15 cellular contexts compared by ENCODE assay signal in the genomic region with DNA sequence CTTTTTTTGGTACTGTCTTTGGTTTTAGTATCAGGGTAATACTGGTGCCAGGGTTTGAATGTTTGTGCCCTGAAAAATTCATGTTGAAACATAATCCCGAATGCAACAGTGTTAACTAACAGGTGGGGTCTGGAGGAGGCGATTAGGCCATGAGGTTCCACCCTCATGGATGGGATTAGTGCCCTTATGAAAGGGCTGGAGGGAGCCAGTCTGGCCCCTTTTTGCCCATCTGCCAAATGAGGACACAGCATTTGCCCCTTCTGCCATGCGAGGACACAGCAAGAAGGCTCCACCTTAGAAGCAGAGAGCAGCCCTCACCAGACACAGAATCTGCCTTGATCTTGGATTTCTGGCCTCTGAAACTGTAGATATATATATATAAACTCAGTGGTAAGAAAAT. TPM values are rescaled to one million over a fixed set of nuclear protein-coding genes. Genes with fewer than 3 reads are reported as not detected.
DNase-seq lines count a peak whose midpoint lies in the region; ATAC-seq and TF ChIP-seq lines count a peak whose summit lies in the region.
"Had no signal": no experiment of that assay in that cellular context is flagged by ENCODE, and none has a peak within 500 bp of the region (broad histone marks: within the 10 kb centered on the region; RNA-seq: fewer than 3 reads in every experiment).

No MANE protein-coding gene starts in this region.

- no peak overlapping the region for H3K14ac ChIP-seq in IMR-90 (replicated peaks; ENCODE audit: low read depth, low read length)

- WGBS in IMR-90 (ENCODE audit: extremely low coverage in 2 of 2, insufficient read length in 1 of 2), 2 experiments, result no CpG with 5 or more reads among the region's 3 CpGs
- WGBS in spleen, 5 donors, result 86 to 98% (median 95%) methylated on average over 3 of the region's 3 CpGs

- no peak overlapping the region for H2BK15ac ChIP-seq in IMR-90 (ENCODE audit: low read depth, low read length)

- H3K18ac ChIP-seq in IMR-90 (ENCODE audit: low read depth, low read length), result no peak overlapping the region

- H3K27me3 ChIP-seq in IMR-90 (ENCODE audit: control insufficient read depth, insufficient read depth, low read length) (peaks cover 1% of the 10 kb centered on the region; the same call in 1 of the 2 replicates), spleen (replicated peaks in 1 of 7) (peaks cover 0 to 10% (median 0%) of the 10 kb centered on the region in 7 donors)
- H3K27me3 ChIP-seq: BE2C had no signal

- in situ Hi-C loops in IMR-90 (cut with MboI; ENCODE audit: low sequenced_read_pairs), result no loop called here

- no peaks in the 10 kb centered on the region for H4K20me1 ChIP-seq in IMR-90 (ENCODE audit: insufficient read depth, low read length)

- no peak overlapping the region for H2BK20ac ChIP-seq in IMR-90 (ENCODE audit: low read depth, low read length)

- no peak overlapping the region for H4K5ac ChIP-seq in IMR-90 (ENCODE audit: low read depth, low read length)

- ATAC-seq in IMR-90 (ENCODE audit: low read depth) (peak; percentile 16; the same call in 1 of the 2 replicates), HG03175 (IDR thresholded peaks at IDR 0.05; ENCODE audit: unreplicated experiment) (no peak), HG03108 (IDR thresholded peaks at IDR 0.05; ENCODE audit: unreplicated experiment) (no peak)
- ATAC-seq: A549, HCT116 had no signal

- H4K91ac ChIP-seq in IMR-90 (ENCODE audit: insufficient read depth, low read depth, low read length), result no peak overlapping the region

- no peak overlapping the region for H3K4me3 ChIP-seq in IMR-90 (ENCODE audit: insufficient read depth, low read depth, low read length)
- no peak overlapping the region for H3K4me3 ChIP-seq in spleen
- H3K4me3 ChIP-seq: A549, GM23248 had no signal

- H3K4me1 ChIP-seq in IMR-90 (ENCODE audit: control insufficient read depth, insufficient read depth, low read length) (no peaks in the 10 kb centered on the region), spleen (no peaks in the 10 kb centered on the region)
- H3K4me1 ChIP-seq: A549, BE2C had no signal

- H3K23ac ChIP-seq in IMR-90 (ENCODE audit: low read depth, low read length), result no peak overlapping the region

- peaks cover 3% of the 10 kb centered on the region; the same call in 1 of the 2 replicates for H3K9me3 ChIP-seq in IMR-90 (ENCODE audit: control insufficient read depth, insufficient read depth, low read length)
- H3K9me3 ChIP-seq in spleen, result peaks cover 10 to 34% (median 28%) of the 10 kb centered on the region in 8 donors
- H3K9me3 ChIP-seq: BE2C had no signal

- H2BK5ac ChIP-seq in IMR-90 (ENCODE audit: low read depth, low read length, poor library complexity, severe bottlenecking), result no peak overlapping the region

- H3K27ac ChIP-seq in IMR-90 (ENCODE audit: insufficient read depth, low read length), result no peak overlapping the region
- H3K27ac ChIP-seq in spleen, result no peak overlapping the region
- H3K27ac ChIP-seq: A549, C4-2B, GM23248 had no signal

- no peaks in the 10 kb centered on the region for H3K9me1 ChIP-seq in IMR-90 (ENCODE audit: insufficient read depth, low read length)

- H3K36me3 ChIP-seq in IMR-90 (ENCODE audit: control insufficient read depth, insufficient read depth, low read length), result no peaks in the 10 kb centered on the region
- H3K36me3 ChIP-seq in spleen, result no peaks in the 10 kb centered on the region
- H3K36me3 ChIP-seq: BE2C had no signal

- no peak overlapping the region for H2AK5ac ChIP-seq in IMR-90 (ENCODE audit: low read depth, low read length)

- no peak overlapping the region for H4K8ac ChIP-seq in IMR-90 (ENCODE audit: low read depth in 2 of 2, low read length in 2 of 2)

- no peak overlapping the region for H3K4ac ChIP-seq in IMR-90 (ENCODE audit: low read depth, low read length)

- no peak overlapping the region for H2AK9ac ChIP-seq in IMR-90 (replicated peaks; ENCODE audit: low read depth, low read length, poor library complexity)

- DNase-seq in IMR-90 (no peak), NCI-H524 treated with DMSO at 0.1 percent for 48 hours (lab: John Stamatoyannopoulos, UW) (peak; percentile 82), ecto neural progenitor cell (ENCODE audit: low spot score) (peak; percentile 30), spleen (peak; percentile 18)
- DNase-seq: BE2C; CD4-positive, alpha-beta memory T cell; COR-L47; DMS53; GF-D8; GM23248 had no signal

- H2BK120ac ChIP-seq in IMR-90 (ENCODE audit: low read depth, low read length), result no peak overlapping the region

- H3K79me1 ChIP-seq in IMR-90 (ENCODE audit: low read depth in 1 of 2, low read length in 2 of 2), result no peaks in the 10 kb centered on the region

- no TSS peak for BruUV-seq in IMR-90 (replicated peaks; lab: Mats Ljungman, UMichigan)

- dilution Hi-C loops in IMR-90 (cut with HindIII; ENCODE audit: low sequenced_read_pairs, unreplicated experiment), result no loop called here

- H2AFZ ChIP-seq in IMR-90 (replicated peaks; ENCODE audit: low read length, poor library complexity), result no peak overlapping the region
- H2AFZ ChIP-seq: GM23248 had no signal

- POLR2A ChIA-PET in IMR-90 (lab: Charles Lee; ENCODE audit: unreplicated experiment), result no interaction called here

- CTCF ChIA-PET in IMR-90 (lab: Yijun Ruan, JAX), result no interaction called here

- no peak for TF ChIP-seq POLR2A in IMR-90 (IDR thresholded peaks at IDR 0.05; ENCODE audit: low read depth, low read length)
- no peak for TF ChIP-seq POLR2A in spleen (IDR thresholded peaks at IDR 0.05)

- no peak overlapping the region for H3K9ac ChIP-seq in IMR-90 (ENCODE audit: low read depth, low read length)
- H3K9ac ChIP-seq: GM23248 had no signal

- intact Hi-C loops in IMR-90 (cut with micrococcal nuclease), result no loop called here
- intact Hi-C loops in spleen (cut with DNase I; ENCODE audit: low total_unique reads), result no loop called here

- TF ChIP-seq CTCF in IMR-90 (conservative IDR thresholded peaks at IDR 0.05; ENCODE audit: low read depth, low read length), result no peak
- TF ChIP-seq CTCF in spleen (IDR thresholded peaks at IDR 0.05 in 8 of 11, conservative IDR thresholded peaks at IDR 0.05 in 3 of 11), result no peak

- no peak overlapping the region for H3K4me2 ChIP-seq in IMR-90 (ENCODE audit: low read depth, low read length)
- H3K4me2 ChIP-seq: A549 had no signal

- no peak overlapping the region for H3K56ac ChIP-seq in IMR-90 (ENCODE audit: extremely low read depth, insufficient read depth, low read length)

- no peak for TF ChIP-seq RAD21 in IMR-90 (IDR thresholded peaks at IDR 0.05; ENCODE audit: low read length)

TF ChIP-seq in IMR-90, 13 proteins besides CTCF, POLR2A, EP300 and RAD21:
- TF ChIP-seq BHLHE40 (IDR thresholded peaks at IDR 0.05; ENCODE audit: low read depth, low read length), result no peak
- no peak for TF ChIP-seq NFE2L2 (IDR thresholded peaks at IDR 0.05; ENCODE audit: low read depth, low read length)
- TF ChIP-seq MAFK (IDR thresholded peaks at IDR 0.05; ENCODE audit: low read depth, low read length), result no peak
- no peak for TF ChIP-seq CEBPB (IDR thresholded peaks at IDR 0.05; ENCODE audit: low read depth, low read length)
- TF ChIP-seq MXI1 (IDR thresholded peaks at IDR 0.05; ENCODE audit: borderline replicate concordance, low read depth, low read length), result no peak
- no peak for TF ChIP-seq MAZ (IDR thresholded peaks at IDR 0.05; ENCODE audit: borderline replicate concordance, low read depth, low read length)
- TF ChIP-seq SMC3 (IDR thresholded peaks at IDR 0.05; ENCODE audit: low read depth, low read length), result no peak
- TF ChIP-seq, protein P1, sequence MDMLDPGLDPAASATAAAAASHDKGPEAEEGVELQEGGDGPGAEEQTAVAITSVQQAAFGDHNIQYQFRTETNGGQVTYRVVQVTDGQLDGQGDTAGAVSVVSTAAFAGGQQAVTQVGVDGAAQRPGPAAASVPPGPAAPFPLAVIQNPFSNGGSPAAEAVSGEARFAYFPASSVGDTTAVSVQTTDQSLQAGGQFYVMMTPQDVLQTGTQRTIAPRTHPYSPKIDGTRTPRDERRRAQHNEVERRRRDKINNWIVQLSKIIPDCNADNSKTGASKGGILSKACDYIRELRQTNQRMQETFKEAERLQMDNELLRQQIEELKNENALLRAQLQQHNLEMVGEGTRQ (IDR thresholded peaks at IDR 0.05; ENCODE audit: low read depth, low read length), result no peak
- TF ChIP-seq RCOR1 (IDR thresholded peaks at IDR 0.05; ENCODE audit: insufficient replicate concordance, low read length), result no peak
- TF ChIP-seq, protein P2, sequence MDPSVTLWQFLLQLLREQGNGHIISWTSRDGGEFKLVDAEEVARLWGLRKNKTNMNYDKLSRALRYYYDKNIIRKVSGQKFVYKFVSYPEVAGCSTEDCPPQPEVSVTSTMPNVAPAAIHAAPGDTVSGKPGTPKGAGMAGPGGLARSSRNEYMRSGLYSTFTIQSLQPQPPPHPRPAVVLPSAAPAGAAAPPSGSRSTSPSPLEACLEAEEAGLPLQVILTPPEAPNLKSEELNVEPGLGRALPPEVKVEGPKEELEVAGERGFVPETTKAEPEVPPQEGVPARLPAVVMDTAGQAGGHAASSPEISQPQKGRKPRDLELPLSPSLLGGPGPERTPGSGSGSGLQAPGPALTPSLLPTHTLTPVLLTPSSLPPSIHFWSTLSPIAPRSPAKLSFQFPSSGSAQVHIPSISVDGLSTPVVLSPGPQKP (IDR thresholded peaks at IDR 0.05; ENCODE audit: borderline replicate concordance, low read depth, low read length), result no peak
- no peak for TF ChIP-seq CHD1 (IDR thresholded peaks at IDR 0.05; ENCODE audit: low read depth, low read length)

RNA-seq across cellular contexts. Expression of a gene that starts 32.6 kb away (rescaled TPM):
- total RNA-seq in IMR-90 (2012; rRNA removed) (12.5 and 12.9 TPM in 2 replicates), spleen (100 to 1,000 TPM in 1 of 7 donors, 10 to 100 TPM in 6; 64.5 to 119 (median 84.1) TPM)
- polyA plus RNA-seq in IMR-90 (2012; rRNA removed) (18.5 and 21.7 TPM in 2 replicates), spleen (10 to 100 TPM; 44.1 to 57.0 (median 45.4) TPM)
- 13.6 and 14.2 TPM in 2 replicates for polyA plus RNA-seq in IMR-90 (2012; cell fraction: cytosol; rRNA removed)
- 6.1 and 22.1 TPM in 2 replicates for polyA plus RNA-seq in IMR-90 (2012; cell fraction: nucleus; rRNA removed; ENCODE audit: low replicate concordance)
